16 cellular contexts compared by ENCODE assay signal in genomic region chr20:62332989-62333819, GRCh38. TPM values are rescaled to one million over a fixed set of nuclear protein-coding genes. Genes with fewer than 3 reads are reported as not detected.
DNase-seq lines count a peak whose midpoint lies in the region; ATAC-seq and TF ChIP-seq lines count a peak whose summit lies in the region.
"Had no signal": no experiment of that assay in that cellular context is flagged by ENCODE, and none has a peak within 500 bp of the region (broad histone marks: within the 10 kb centered on the region; RNA-seq: fewer than 3 reads in every experiment).

No MANE protein-coding gene starts in this region.

- peaks cover 7% of the 10 kb centered on the region for H3K4me1 Mint-ChIP-seq in stimulated activated naive CD8-positive, alpha-beta T cell treated with anti-CD3 and anti-CD28 coated beads, Interleukin-15, amount 100 ng/mL, for 72 hours
- no peaks in the 10 kb centered on the region for H3K4me1 Mint-ChIP-seq in osteocyte (ENCODE audit: unreplicated experiment)
- H3K4me1 Mint-ChIP-seq: H9 had no signal

- H3K4me3 ChIP-seq in RWPE2 (ENCODE audit: severe bottlenecking): no peak overlapping the region

- no peak for TF ChIP-seq RAD21 in Ishikawa (IDR thresholded peaks at IDR 0.05; ENCODE audit: low read depth)

- TF ChIP-seq CTCF in RWPE2 (IDR thresholded peaks at IDR 0.05; ENCODE audit: poor library complexity, severe bottlenecking) (no peak), osteocyte (IDR thresholded peaks at IDR 0.05) (no peak)

- no peaks in the 10 kb centered on the region for H3K9me3 Mint-ChIP-seq in stimulated activated naive CD8-positive, alpha-beta T cell treated with anti-CD3 and anti-CD28 coated beads, Interleukin-15, amount 100 ng/mL, for 72 hours
- H3K9me3 Mint-ChIP-seq in osteocyte (ENCODE audit: unreplicated experiment): no peaks in the 10 kb centered on the region
- H3K9me3 Mint-ChIP-seq: CD4-positive, alpha-beta T cell; H9; HFFc6 had no signal

- H3K27me3 ChIP-seq in RWPE2 (ENCODE audit: insufficient read depth, poor library complexity, severe bottlenecking): no peaks in the 10 kb centered on the region

- H3K27me3 Mint-ChIP-seq in stimulated activated naive CD8-positive, alpha-beta T cell treated with anti-CD3 and anti-CD28 coated beads, Interleukin-15, amount 100 ng/mL, for 72 hours: peaks cover 24% of the 10 kb centered on the region
- no peaks in the 10 kb centered on the region for H3K27me3 Mint-ChIP-seq in osteocyte (ENCODE audit: unreplicated experiment)
- H3K27me3 Mint-ChIP-seq: B cell had no signal

- no peak for DNase-seq in stimulated activated naive CD8-positive, alpha-beta T cell treated with anti-CD3 and anti-CD28 coated beads, Interleukin-15, amount 100 ng/mL, for 72 hours
- DNase-seq in stimulated activated naive CD8-positive, alpha-beta T cell treated with anti-CD3 and anti-CD28 coated beads, Interleukin-15, Interleukin-2, amounts not matched to agents 100 U/mL and 50 U/mL, for 24 hours: no peak
- DNase-seq in RWPE2 (ENCODE audit: low spot score): peak; percentile 91
- DNase-seq in NCI-H446 treated with DMSO at 0.1 percent for 48 hours (lab: John Stamatoyannopoulos, UW): no peak
- no peak for DNase-seq in mucosa of gallbladder (ENCODE audit: low spot score)
- DNase-seq in osteocyte (ENCODE audit: extremely low spot score, unreplicated experiment): no peak
- DNase-seq: C1 segment of cervical spinal cord; CD4-positive, alpha-beta T cell; DMS153; DMS79 treated with DMSO at 0.1 percent for 48 hours; EL; GOT3; H9; HFFc6 had no signal

- peak; percentile 19 for ATAC-seq in stimulated activated naive CD8-positive, alpha-beta T cell treated with anti-CD3 and anti-CD28 coated beads, Interleukin-15, amount 100 ng/mL, for 72 hours
- no peak for ATAC-seq in stimulated activated naive CD8-positive, alpha-beta T cell treated with anti-CD3 and anti-CD28 coated beads, Interleukin-15, Interleukin-2, amounts not matched to agents 100 U/mL and 50 U/mL, for 24 hours
- peak; percentile 1; the same call in 1 of the 3 replicates for ATAC-seq in RWPE2 (ENCODE audit: low read depth)

- TF ChIP-seq EP300 in Ishikawa (IDR thresholded peaks at IDR 0.05; ENCODE audit: borderline replicate concordance): no peak

- peaks cover 14% of the 10 kb centered on the region for H3K36me3 Mint-ChIP-seq in osteocyte (ENCODE audit: unreplicated experiment)

- no peaks in the 10 kb centered on the region for H3K9me3 ChIP-seq in RWPE2 (ENCODE audit: severe bottlenecking)

- no peaks in the 10 kb centered on the region for H3K4me1 ChIP-seq in RWPE2 (ENCODE audit: insufficient read depth, poor library complexity, severe bottlenecking)

- peaks cover 96% of the 10 kb centered on the region for H3K36me3 ChIP-seq in RWPE2 (ENCODE audit: low read depth)

- no peak overlapping the region for H3K27ac ChIP-seq in RWPE2 (ENCODE audit: poor library complexity, severe bottlenecking)

- no peak overlapping the region for H3K4me3 Mint-ChIP-seq in stimulated activated naive CD8-positive, alpha-beta T cell treated with anti-CD3 and anti-CD28 coated beads, Interleukin-15, amount 100 ng/mL, for 72 hours
- H3K4me3 Mint-ChIP-seq in osteocyte (ENCODE audit: unreplicated experiment): no peak overlapping the region
- H3K4me3 Mint-ChIP-seq: B cell; CD4-positive, alpha-beta T cell; H9; HFFc6 had no signal

- no peak overlapping the region for H3K27ac Mint-ChIP-seq in stimulated activated naive CD8-positive, alpha-beta T cell treated with anti-CD3 and anti-CD28 coated beads, Interleukin-15, amount 100 ng/mL, for 72 hours
- H3K27ac Mint-ChIP-seq in osteocyte (ENCODE audit: unreplicated experiment): no peak overlapping the region
- H3K27ac Mint-ChIP-seq: B cell; CD4-positive, alpha-beta T cell; H9; HFFc6 had no signal

TF ChIP-seq in Ishikawa, 13 proteins besides CTCF, POLR2A, EP300 and RAD21:
- no peak for TF ChIP-seq TEAD4 (IDR thresholded peaks at IDR 0.05)
- TF ChIP-seq ZBTB7A (IDR thresholded peaks at IDR 0.05; ENCODE audit: low read depth): peak; percentile 64; the same call in 1 of the 2 replicates
TF ChIP-seq in Ishikawa: peak in this region for 1.

RNA-seq across cellular contexts. Expression of gene ADRM1, which starts 30.4 kb away (rescaled TPM):
- 78.8 TPM for total RNA-seq in mucosa of gallbladder
- total RNA-seq in osteocyte: 82.6 and 83.9 TPM in 2 replicates

RNA-seq across cellular contexts. Expression of gene LAMA5, which starts 33.9 kb away (rescaled TPM):
- total RNA-seq in mucosa of gallbladder (298 TPM), osteocyte (201 and 204 TPM in 2 replicates)

RNA-seq across cellular contexts. Expression of gene RPS21, which starts 53.7 kb away (rescaled TPM):
- total RNA-seq in mucosa of gallbladder (968 TPM), osteocyte (1,013 and 1,039 TPM in 2 replicates)
